In genomic region chr11:26048271-26048670, GRCh38 we compare ENCODE assay signal across 13 cellular contexts.
DNase-seq lines count a peak whose midpoint lies in the region; ATAC-seq and TF ChIP-seq lines count a peak whose summit lies in the region.
"Had no signal": no experiment of that assay in that cellular context is flagged by ENCODE, and none has a peak within 500 bp of the region (broad histone marks: within the 10 kb centered on the region; RNA-seq: fewer than 3 reads in every experiment).

No MANE protein-coding gene starts in this region.

- H3K36me3 ChIP-seq in heart right ventricle: no peaks in the 10 kb centered on the region

- H3K27me3 Mint-ChIP-seq in activated naive CD8-positive, alpha-beta T cell treated with anti-CD3 and anti-CD28 coated beads for 36 hours: no peaks in the 10 kb centered on the region

- H3K27ac ChIP-seq in heart right ventricle (peak overlapping the region in 8 of 10 donors; percentile 52 to 64 (median 54)), right cardiac atrium (ENCODE audit: low read length) (peak overlapping the region; percentile 14)

- H3K4me1 Mint-ChIP-seq in activated naive CD8-positive, alpha-beta T cell treated with anti-CD3 and anti-CD28 coated beads for 36 hours: no peaks in the 10 kb centered on the region
- H3K4me1 Mint-ChIP-seq: CD14-positive monocyte had no signal

- H3K27me3 ChIP-seq in heart right ventricle (no peaks in the 10 kb centered on the region), right cardiac atrium (ENCODE audit: control insufficient read depth, insufficient read depth) (no peaks in the 10 kb centered on the region)

- H3K4me3 Mint-ChIP-seq in activated naive CD8-positive, alpha-beta T cell treated with anti-CD3 and anti-CD28 coated beads for 36 hours: no peak overlapping the region
- H3K4me3 Mint-ChIP-seq: CD14-positive monocyte; CD8-positive, alpha-beta T cell; HFFc6 had no signal

- H3K4me1 ChIP-seq in heart right ventricle (peaks cover 0 to 19% (median 0%) of the 10 kb centered on the region in 9 donors), right cardiac atrium (ENCODE audit: control insufficient read depth, insufficient read depth, low read length) (no peaks in the 10 kb centered on the region)

- H3K9me3 ChIP-seq in heart right ventricle (no peaks in the 10 kb centered on the region), right cardiac atrium (ENCODE audit: control insufficient read depth, low read length) (no peaks in the 10 kb centered on the region)

- intact Hi-C loops in heart right ventricle (cut with DNase I) (no loop called here), right cardiac atrium (cut with DNase I) (no loop called here)

- peaks cover 4% of the 10 kb centered on the region for H3K9me3 Mint-ChIP-seq in activated naive CD8-positive, alpha-beta T cell treated with anti-CD3 and anti-CD28 coated beads for 36 hours
- H3K9me3 Mint-ChIP-seq: HFFc6 had no signal

- ATAC-seq in heart right ventricle: peak; percentile 47 to 99 (median 88)
- ATAC-seq in right cardiac atrium: peak; percentile 87 to 95
- ATAC-seq: CD8-positive, alpha-beta T cell; HepG2 had no signal

- H3K4me3 ChIP-seq in heart right ventricle (no peak overlapping the region), right cardiac atrium (ENCODE audit: low read length) (no peak overlapping the region)

- no peak overlapping the region for H3K27ac Mint-ChIP-seq in activated naive CD8-positive, alpha-beta T cell treated with anti-CD3 and anti-CD28 coated beads for 36 hours
- H3K27ac Mint-ChIP-seq: CD14-positive monocyte; CD8-positive, alpha-beta T cell; HFFc6 had no signal

- in situ Hi-C loops in G401 (cut with HindIII; ENCODE audit: low sequenced_read_pairs): no loop called here

- no peak for TF ChIP-seq CTCF in heart right ventricle (IDR thresholded peaks at IDR 0.05)

- DNase-seq in G401 (ENCODE audit: low spot score): peak; percentile 38
- DNase-seq in cerebellar cortex (ENCODE audit: low spot score): peak; percentile 11
- peak in 1 of 2 donors; percentile 9 for DNase-seq in heart right ventricle
- peak in 1 of 3 donors; percentile 43 for DNase-seq in right cardiac atrium
- DNase-seq in DMS79 (lab: John Stamatoyannopoulos, UW): no peak
- no peak for DNase-seq in occipital lobe (lab: John Stamatoyannopoulos, UW)
- DNase-seq in activated naive CD8-positive, alpha-beta T cell treated with anti-CD3 and anti-CD28 coated beads for 36 hours: no peak
- DNase-seq: CD8-positive, alpha-beta T cell; COR-L47; HCEC 1CT; HFFc6 had no signal

- WGBS in heart right ventricle, 2 donors: 42 to 44% methylated on average over 3 of the region's 3 CpGs
- WGBS in right cardiac atrium: 33% methylated on average over 3 of the region's 3 CpGs

- no peaks in the 10 kb centered on the region for H3K36me3 Mint-ChIP-seq in activated naive CD8-positive, alpha-beta T cell treated with anti-CD3 and anti-CD28 coated beads for 36 hours
- H3K36me3 Mint-ChIP-seq: CD14-positive monocyte; CD8-positive, alpha-beta T cell had no signal

Comparison
In these comparisons a context has a peak if more than half of its experiments do, and no peak if none do; other contexts are left out.
1. DNase-seq: peak in G401 (single experiment) and cerebellar cortex (single experiment); none in DMS79 (single experiment), occipital lobe (single experiment) and activated naive CD8-positive, alpha-beta T cell treated with anti-CD3 and anti-CD28 coated beads for 36 hours (single experiment).